15 cellular contexts compared by ENCODE assay signal in the genomic region with DNA sequence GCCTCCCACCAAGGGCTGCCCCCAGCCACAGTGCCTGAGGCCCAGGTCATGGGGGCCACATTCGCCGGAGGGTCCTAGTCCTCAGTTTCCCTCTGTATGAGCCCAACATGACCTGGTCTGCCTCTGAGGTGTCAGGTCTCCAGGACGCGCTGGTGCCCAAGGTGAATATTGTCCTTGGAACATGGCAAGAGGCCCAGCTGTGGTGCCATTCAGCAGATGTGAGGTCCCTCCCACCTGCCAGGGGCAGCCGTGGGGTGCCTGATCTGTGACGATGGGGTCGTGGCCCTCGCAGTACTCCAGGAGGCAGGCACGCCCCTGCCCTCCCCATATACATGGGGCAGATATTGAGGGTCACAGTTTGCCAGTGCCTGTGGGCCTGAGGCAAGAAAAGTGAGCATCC.
"Had no signal": no experiment of that assay in that cellular context is flagged by ENCODE, and none has a peak within 500 bp of the region (broad histone marks: within the 10 kb centered on the region; RNA-seq: fewer than 3 reads in every experiment).

No MANE protein-coding gene starts in this region.

- H3K9me3 Mint-ChIP-seq: activated T-cell treated with anti-CD3 and anti-CD28 coated beads, Interleukin-2, amount 50 U/mL, for 4 hours; type B pancreatic cell had no signal

- H3K27me3 ChIP-seq: ascending aorta, spleen had no signal

- H3K4me1 ChIP-seq: psoas muscle had no signal

- H3K27ac ChIP-seq: ascending aorta, psoas muscle had no signal

- DNase-seq: activated CD4-positive, alpha-beta T cell treated with anti-CD3 and anti-CD28 coated beads, Interleukin-2, amount 50 U/mL, for 4 hours; activated CD4-positive, CD25-positive, alpha-beta regulatory T cell treated with anti-CD3 and anti-CD28 coated beads, Interleukin-2, amount 50 U/mL, for 72 hours; activated gamma-delta T cell treated with Interleukin-2 at 50 U/mL for 16 hours; activated T-cell treated with anti-CD3 and anti-CD28 coated beads, Interleukin-2, amount 50 U/mL, for 4 hours; cortex of kidney; effector memory CD4-positive, alpha-beta T cell; erythroblast; psoas muscle; spleen; stimulated activated CD4-positive, alpha-beta T cell treated with anti-CD3 and anti-CD28 coated beads, Interleukin-1b, Interleukin-23, amount 100 ng/mL, for 48 hours; stimulated activated naive CD4-positive, alpha-beta T cell had no signal

- H3K27ac Mint-ChIP-seq: mesothelial cell of epicardium, type B pancreatic cell had no signal

- H3K9me3 ChIP-seq: ascending aorta, psoas muscle had no signal

- ATAC-seq: activated T-cell treated with anti-CD3 and anti-CD28 coated beads, Interleukin-2, amount 50 U/mL, for 4 hours; psoas muscle; sciatic nerve had no signal

- H3K4me3 ChIP-seq: ascending aorta, psoas muscle, spleen had no signal

- H3K4me3 Mint-ChIP-seq: activated T-cell treated with anti-CD3 and anti-CD28 coated beads, Interleukin-2, amount 50 U/mL, for 4 hours; mesothelial cell of epicardium; type B pancreatic cell had no signal

- H3K27me3 Mint-ChIP-seq: type B pancreatic cell had no signal
